In the genomic region with DNA sequence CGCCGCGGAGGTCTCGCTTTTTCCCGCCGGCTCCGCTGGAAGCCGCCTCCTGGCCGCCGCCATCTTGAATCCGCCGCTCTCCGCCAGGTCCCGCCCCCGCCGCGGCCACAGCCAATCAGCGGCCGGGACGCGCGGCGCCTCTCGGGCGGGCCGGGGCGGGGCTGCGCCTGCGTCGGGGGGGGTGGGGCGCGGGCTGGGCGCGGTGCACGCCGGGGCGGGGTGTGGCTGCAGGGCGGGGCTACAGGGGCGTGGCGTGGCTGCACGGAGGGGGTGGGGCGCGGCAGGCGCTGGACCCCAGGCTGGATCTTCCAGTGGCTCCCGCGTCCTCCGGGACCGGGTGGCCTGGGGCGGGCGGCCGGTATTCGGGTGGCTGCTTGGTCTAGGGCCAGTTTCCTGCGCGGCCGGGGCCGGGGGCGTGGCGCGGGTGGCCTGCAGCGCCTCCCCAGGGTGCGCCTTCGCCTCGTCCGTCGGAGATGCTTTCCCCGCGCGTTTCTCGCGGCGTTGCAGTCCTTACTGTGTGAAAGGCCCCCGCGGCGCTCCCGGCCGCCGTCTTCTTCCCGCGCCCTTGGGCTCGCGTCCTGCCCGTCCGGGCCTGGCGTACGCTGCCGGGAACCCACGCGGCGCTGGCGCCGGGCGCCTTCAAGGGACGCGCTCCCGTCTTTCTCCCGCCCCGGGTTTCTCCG, we compare ENCODE assay signal across 8 cellular contexts. TPM values are rescaled to one million over a fixed set of nuclear protein-coding genes. Genes with fewer than 3 reads are reported as not detected.
DNase-seq lines count a peak whose midpoint lies in the region; TF ChIP-seq lines count a peak whose summit lies in the region.

No MANE protein-coding gene starts in this region.

- H3K36me3 ChIP-seq in cardiac muscle cell: peaks cover 2% of the 10 kb centered on the region
- peaks cover 4 to 16% of the 10 kb centered on the region in 2 experiments for H3K36me3 ChIP-seq in trophoblast cell (ENCODE audit: control insufficient read depth in 1 of 2, insufficient read depth in 2 of 2, low read length in 2 of 2)
- peaks cover 9 to 24% (median 9%) of the 10 kb centered on the region in 3 donors for H3K36me3 ChIP-seq in tibial artery

- peak overlapping the region; percentile 95 for H3K4me2 ChIP-seq in trophoblast cell (ENCODE audit: low read length)

- H3K4me1 Mint-ChIP-seq in activated naive CD8-positive, alpha-beta T cell treated with anti-CD3 and anti-CD28 coated beads for 36 hours: peaks cover 28% of the 10 kb centered on the region

- intact Hi-C loops in tibial artery (cut with DNase I; ENCODE audit: low total_unique reads): loop anchor here (10.0 kb wide), 1 partner anchor 100 kb away; a partner anchor contains a TSS

- H3K4me3 Mint-ChIP-seq in activated naive CD8-positive, alpha-beta T cell treated with anti-CD3 and anti-CD28 coated beads for 36 hours: peak overlapping the region; percentile 92

- H3K27me3 Mint-ChIP-seq in activated naive CD8-positive, alpha-beta T cell treated with anti-CD3 and anti-CD28 coated beads for 36 hours: no peaks in the 10 kb centered on the region

- H2BK5ac ChIP-seq in trophoblast cell (ENCODE audit: low read depth, low read length, poor library complexity): peak overlapping the region; percentile 94

- no peak overlapping the region for H2AK5ac ChIP-seq in trophoblast cell (ENCODE audit: low read length)

- H3K27ac ChIP-seq in cardiac muscle cell (peak overlapping the region; percentile 93), trophoblast cell (ENCODE audit: low read depth, low read length) (peak overlapping the region; percentile 98), tibial artery (peak overlapping the region; percentile 85 to 99)

- H2BK12ac ChIP-seq in trophoblast cell (ENCODE audit: low read length): no peak overlapping the region

- H2BK120ac ChIP-seq in trophoblast cell (ENCODE audit: insufficient read depth, low read length, poor library complexity): peak overlapping the region; percentile 93

- peak overlapping the region; percentile 97 for H3K27ac Mint-ChIP-seq in activated naive CD8-positive, alpha-beta T cell treated with anti-CD3 and anti-CD28 coated beads for 36 hours

- H3K27me3 ChIP-seq in cardiac muscle cell: no peaks in the 10 kb centered on the region
- no peaks in the 10 kb centered on the region for H3K27me3 ChIP-seq in trophoblast cell (ENCODE audit: insufficient read depth, low read length)
- no peaks in the 10 kb centered on the region for H3K27me3 ChIP-seq in tibial artery

- H2AFZ ChIP-seq in trophoblast cell (ENCODE audit: insufficient read depth, low read length, poor library complexity): peak overlapping the region; percentile 77

- H3K14ac ChIP-seq in trophoblast cell (ENCODE audit: low read length): peak overlapping the region; percentile 91

- peak overlapping the region; percentile 98 for H4K91ac ChIP-seq in trophoblast cell (ENCODE audit: low read depth, low read length)

- H3K9me3 Mint-ChIP-seq in activated naive CD8-positive, alpha-beta T cell treated with anti-CD3 and anti-CD28 coated beads for 36 hours: no peaks in the 10 kb centered on the region

- H3K79me2 ChIP-seq in trophoblast cell (ENCODE audit: control insufficient read depth, insufficient read depth, low read length, poor library complexity): peaks cover 24% of the 10 kb centered on the region

- H3K18ac ChIP-seq in trophoblast cell (ENCODE audit: low read length): peak overlapping the region; percentile 99

- no peak overlapping the region for H3K23ac ChIP-seq in trophoblast cell (ENCODE audit: low read length)

- peak; percentile 99 for DNase-seq in GM10266 (ENCODE audit: extremely low spot score)
- DNase-seq in HFF-Myc (ENCODE audit: extremely low read depth, low read depth): no peak
- DNase-seq in MV-4-11 (lab: John Stamatoyannopoulos, UW): peak; percentile 63
- DNase-seq in SKM-1 (lab: John Stamatoyannopoulos, UW; ENCODE audit: unreplicated experiment): peak; percentile 43
- DNase-seq in activated naive CD8-positive, alpha-beta T cell treated with anti-CD3 and anti-CD28 coated beads for 36 hours: peak; percentile 91
- DNase-seq in cardiac muscle cell (ENCODE audit: low read depth in 1 of 2, low spot score in 1 of 2): peak; percentile 90 to 91
- peak; percentile 58 to 85 for DNase-seq in trophoblast cell
- DNase-seq in tibial artery: peak; percentile 75 to 91

- H3K4ac ChIP-seq in trophoblast cell (ENCODE audit: low read depth, low read length): peak overlapping the region; percentile 76

- peak overlapping the region; percentile 100 for H4K8ac ChIP-seq in trophoblast cell (ENCODE audit: low read depth, low read length)

- H3K79me1 ChIP-seq in trophoblast cell (ENCODE audit: low read length): peaks cover 21% of the 10 kb centered on the region

- peaks cover 39% of the 10 kb centered on the region for H3K36me3 Mint-ChIP-seq in activated naive CD8-positive, alpha-beta T cell treated with anti-CD3 and anti-CD28 coated beads for 36 hours

- WGBS in trophoblast cell (ENCODE audit: extremely low coverage, insufficient coverage, insufficient read length): no CpG with 5 or more reads among the region's 98 CpGs

- TF ChIP-seq CTCF in GM10266 (IDR thresholded peaks at IDR 0.05; ENCODE audit: control insufficient read depth, insufficient read depth, low read depth, missing control alignments) (peak; percentile 20), HFF-Myc (IDR thresholded peaks at IDR 0.05; ENCODE audit: low read depth, low read length, missing control alignments) (no peak), cardiac muscle cell (IDR thresholded peaks at IDR 0.05; ENCODE audit: low read depth, low read length) (peak; percentile 14), tibial artery (IDR thresholded peaks at IDR 0.05) (no peak)

- H3K9me3 ChIP-seq in cardiac muscle cell (ENCODE audit: low read depth) (no peaks in the 10 kb centered on the region), trophoblast cell (ENCODE audit: insufficient read depth, low read depth, low read length) (no peaks in the 10 kb centered on the region), tibial artery (no peaks in the 10 kb centered on the region)

- peak overlapping the region; percentile 95 for H3K4me3 ChIP-seq in HFF-Myc (replicated peaks; ENCODE audit: low read depth, low read length)
- peak overlapping the region; percentile 86 for H3K4me3 ChIP-seq in cardiac muscle cell
- peak overlapping the region; percentile 86 for H3K4me3 ChIP-seq in trophoblast cell (ENCODE audit: low read depth, low read length)
- H3K4me3 ChIP-seq in tibial artery: peak overlapping the region; percentile 70 to 100

- peak overlapping the region; percentile 90 for H4K12ac ChIP-seq in trophoblast cell (ENCODE audit: low read depth, low read length)

- peak overlapping the region; percentile 93 for H3K9ac ChIP-seq in trophoblast cell (ENCODE audit: low read length)

- peaks cover 10% of the 10 kb centered on the region for H3K4me1 ChIP-seq in cardiac muscle cell (ENCODE audit: low read depth)
- peaks cover 6 to 15% of the 10 kb centered on the region in 2 experiments for H3K4me1 ChIP-seq in trophoblast cell (ENCODE audit: control insufficient read depth in 1 of 2, insufficient read depth in 2 of 2, low read length in 2 of 2)
- peaks cover 0 to 27% (median 20%) of the 10 kb centered on the region in 4 donors for H3K4me1 ChIP-seq in tibial artery

RNA-seq across cellular contexts. Expression of a gene that starts 0.6 kb away (rescaled TPM):
- 10 to 100 TPM; 49.4 to 53.4 TPM for total RNA-seq in activated naive CD8-positive, alpha-beta T cell treated with anti-CD3 and anti-CD28 coated beads for 36 hours
- total RNA-seq in cardiac muscle cell: 26.6 and 31.3 TPM in 2 replicates
- polyA plus RNA-seq in cardiac muscle cell: 18.3 and 26.2 TPM in 2 replicates
- polyA plus RNA-seq in trophoblast cell (2013): 17.0 and 19.0 TPM in 2 replicates

RNA-seq across cellular contexts. Expression of a gene that starts 0.9 kb away (rescaled TPM):
- total RNA-seq in activated naive CD8-positive, alpha-beta T cell treated with anti-CD3 and anti-CD28 coated beads for 36 hours: 10 to 100 TPM; 16.5 to 17.0 TPM
- total RNA-seq in cardiac muscle cell: 15.5 and 32.6 TPM in 2 replicates
- 11.1 and 36.5 TPM in 2 replicates for polyA plus RNA-seq in cardiac muscle cell
- polyA plus RNA-seq in trophoblast cell (2013): 7.0 and 7.4 TPM in 2 replicates

RNA-seq across cellular contexts. Expression of a gene that starts 38.4 kb away (rescaled TPM):
- total RNA-seq in activated naive CD8-positive, alpha-beta T cell treated with anti-CD3 and anti-CD28 coated beads for 36 hours: 10 to 100 TPM; 12.1 to 14.3 TPM
- total RNA-seq in cardiac muscle cell: 17.9 and 24.9 TPM in 2 replicates
- polyA plus RNA-seq in cardiac muscle cell: 24.5 and 25.5 TPM in 2 replicates
- 11.1 and 11.9 TPM in 2 replicates for polyA plus RNA-seq in trophoblast cell (2013)

RNA-seq across cellular contexts. Expression of a gene that starts 39.1 kb away (rescaled TPM):
- 100 to 1,000 TPM; 112 to 117 TPM for total RNA-seq in activated naive CD8-positive, alpha-beta T cell treated with anti-CD3 and anti-CD28 coated beads for 36 hours
- 71.8 and 106 TPM in 2 replicates for total RNA-seq in cardiac muscle cell
- 39.6 and 74.3 TPM in 2 replicates for polyA plus RNA-seq in cardiac muscle cell
- polyA plus RNA-seq in trophoblast cell (2013): 37.4 and 37.9 TPM in 2 replicates

Comparison
In these comparisons a context has a peak if more than half of its experiments do, and no peak if none do; other contexts are left out.
1. CTCF ChIP-seq: peak in GM10266 (single experiment) and cardiac muscle cell (single experiment); none in HFF-Myc (single experiment) and tibial artery (0 of 2).
2. Peak in every context shown above with its lines, with median percentiles within 50 percentile points of each other: H3K4me3 ChIP-seq and H3K27ac ChIP-seq.